In genomic region chr1:30399026-30399425, GRCh38 we compare ENCODE assay signal across 16 cellular contexts.
DNase-seq lines count a peak whose midpoint lies in the region; ATAC-seq and TF ChIP-seq lines count a peak whose summit lies in the region.
"Had no signal": no experiment of that assay in that cellular context is flagged by ENCODE, and none has a peak within 500 bp of the region (broad histone marks: within the 10 kb centered on the region; RNA-seq: fewer than 3 reads in every experiment).

No MANE protein-coding gene starts in this region.

- ATAC-seq in RWPE2 (ENCODE audit: low read depth) (no peak), GM18517 (IDR thresholded peaks at IDR 0.05; ENCODE audit: unreplicated experiment) (no peak), HG02870 (IDR thresholded peaks at IDR 0.05; ENCODE audit: unreplicated experiment) (no peak)
- ATAC-seq: CD8-positive, alpha-beta T cell; K562 had no signal

- H3K27ac ChIP-seq in RWPE2 (ENCODE audit: poor library complexity, severe bottlenecking): no peak overlapping the region
- H3K27ac ChIP-seq in suprapubic skin: no peak overlapping the region
- H3K27ac ChIP-seq: C4-2B had no signal

- peak; percentile 5 for DNase-seq in CD14-positive monocyte (ENCODE audit: low spot score)
- peak; percentile 24 for DNase-seq in RWPE2 (ENCODE audit: low spot score)
- DNase-seq in posterior vena cava (ENCODE audit: low spot score): peak; percentile 70
- peak; percentile 17 to 72 for DNase-seq in suprapubic skin (ENCODE audit: low spot score in 2 of 2)
- no peak for DNase-seq in occipital lobe (lab: John Stamatoyannopoulos, UW)
- DNase-seq: ACHN; Calu3; CD8-positive, alpha-beta T cell; DMS79 treated with DMSO at 0.1 percent for 48 hours; GF-D8; H9; IMR-90 had no signal

- H3K4me3 Mint-ChIP-seq in CD14-positive monocyte: no peak overlapping the region
- H3K4me3 Mint-ChIP-seq: CD8-positive, alpha-beta T cell; H9 had no signal

- H3K4me3 ChIP-seq in RWPE2 (ENCODE audit: severe bottlenecking) (no peak overlapping the region), suprapubic skin (no peak overlapping the region)
- H3K4me3 ChIP-seq: K562 had no signal

- no peaks in the 10 kb centered on the region for H3K36me3 ChIP-seq in RWPE2 (ENCODE audit: low read depth)
- H3K36me3 ChIP-seq in suprapubic skin: no peaks in the 10 kb centered on the region

- no peak for TF ChIP-seq EP300 in suprapubic skin (IDR thresholded peaks at IDR 0.05)

- H3K36me3 Mint-ChIP-seq in CD14-positive monocyte: no peaks in the 10 kb centered on the region
- H3K36me3 Mint-ChIP-seq: CD8-positive, alpha-beta T cell had no signal

- no peak for TF ChIP-seq CTCF in CD14-positive monocyte (IDR thresholded peaks at IDR 0.05)
- no peak for TF ChIP-seq CTCF in RWPE2 (IDR thresholded peaks at IDR 0.05; ENCODE audit: poor library complexity, severe bottlenecking)
- no peak for TF ChIP-seq CTCF in suprapubic skin (IDR thresholded peaks at IDR 0.05)

- 90% methylated on average over 7 of the region's 7 CpGs for WGBS in suprapubic skin

- H3K27me3 Mint-ChIP-seq in CD14-positive monocyte (ENCODE audit: low read depth in 3 of 3): peaks cover 5 to 10% (median 6%) of the 10 kb centered on the region in 3 donors

- H3K27ac Mint-ChIP-seq in CD14-positive monocyte: no peak overlapping the region
- H3K27ac Mint-ChIP-seq: CD8-positive, alpha-beta T cell had no signal

- no peak for TF ChIP-seq POLR2A in suprapubic skin (IDR thresholded peaks at IDR 0.05)

- peaks cover under 1% of the 10 kb centered on the region for H3K27me3 ChIP-seq in RWPE2 (ENCODE audit: insufficient read depth, poor library complexity, severe bottlenecking)
- no peaks in the 10 kb centered on the region for H3K27me3 ChIP-seq in suprapubic skin

- intact Hi-C loops in CD14-positive monocyte (cut with micrococcal nuclease): no loop called here
- intact Hi-C loops in posterior vena cava (cut with DNase I): no loop called here

- H3K4me1 ChIP-seq in RWPE2 (ENCODE audit: insufficient read depth, poor library complexity, severe bottlenecking): no peaks in the 10 kb centered on the region
- H3K4me1 ChIP-seq in suprapubic skin: no peaks in the 10 kb centered on the region

- H3K4me1 Mint-ChIP-seq in CD14-positive monocyte: no peaks in the 10 kb centered on the region

- H3K9me3 ChIP-seq in RWPE2 (ENCODE audit: severe bottlenecking): no peaks in the 10 kb centered on the region
- H3K9me3 ChIP-seq in suprapubic skin: no peaks in the 10 kb centered on the region

- no peaks in the 10 kb centered on the region for H3K9me3 Mint-ChIP-seq in CD14-positive monocyte
- H3K9me3 Mint-ChIP-seq: CD8-positive, alpha-beta T cell; H9 had no signal
